ENCODE assay signal across 16 cellular contexts in genomic region chr4:185914583-185915199, GRCh38.
DNase-seq lines count a peak whose midpoint lies in the region; ATAC-seq, FAIRE-seq and TF ChIP-seq lines count a peak whose summit lies in the region.
"Had no signal": no experiment of that assay in that cellular context is flagged by ENCODE, and none has a peak within 500 bp of the region (broad histone marks: within the 10 kb centered on the region; RNA-seq: fewer than 3 reads in every experiment).

No MANE protein-coding gene starts in this region.

- no peak overlapping the region for H3K4me3 Mint-ChIP-seq in endodermal cell

- CTCF ChIA-PET in HepG2 (lab: Yijun Ruan, JAX; ENCODE audit: low intra/inter-chr PET ratio, low total read pairs) (no interaction called here), GM12878 (lab: Yijun Ruan, JAX) (no interaction called here)

- H3K9ac ChIP-seq in HepG2 (ENCODE audit: insufficient read depth, low read depth, low read length), result peak overlapping the region; percentile 2; the same call in 1 of the 2 replicates
- H3K9ac ChIP-seq in GM12878 (ENCODE audit: control insufficient read depth, insufficient read depth, low read length), result no peak overlapping the region
- no peak overlapping the region for H3K9ac ChIP-seq in endodermal cell (ENCODE audit: extremely low read depth, low read length, poor library complexity, severe bottlenecking)

- intact Hi-C loops in HepG2 (cut with micrococcal nuclease; ENCODE audit: unreplicated experiment) (no loop called here), right lobe of liver (cut with DNase I) (no loop called here), GM12878 (cut with micrococcal nuclease; ENCODE audit: unreplicated experiment) (no loop called here), left lung (cut with DNase I) (no loop called here)

- H3K27ac Mint-ChIP-seq in endodermal cell, result no peak overlapping the region

- H3K27me3 ChIP-seq in HepG2 (ENCODE audit: control insufficient read depth in 1 of 2, insufficient read depth in 2 of 2, low read length in 2 of 2) (no peaks in the 10 kb centered on the region), right lobe of liver (no peaks in the 10 kb centered on the region), GM12878 (replicated peaks in 1 of 2; ENCODE audit: control insufficient read depth in 2 of 2, insufficient read depth in 2 of 2, low read length in 1 of 2) (no peaks in the 10 kb centered on the region), endodermal cell (ENCODE audit: control insufficient read depth, insufficient read depth, low read length, poor library complexity, severe bottlenecking) (no peaks in the 10 kb centered on the region), left lung (no peaks in the 10 kb centered on the region)
- H3K27me3 ChIP-seq: breast epithelium had no signal

- H3K9me3 Mint-ChIP-seq in endodermal cell, result no peaks in the 10 kb centered on the region

- no TSS peak for BruUV-seq in HepG2 (replicated peaks; lab: Mats Ljungman, UMichigan)
- no TSS peak for BruUV-seq in GM12878 (replicated peaks; lab: Mats Ljungman, UMichigan)

- no peaks in the 10 kb centered on the region for H3K27me3 Mint-ChIP-seq in endodermal cell (ENCODE audit: insufficient read depth)

- ATAC-seq in HepG2, result peak; percentile 68
- no peak for ATAC-seq in right lobe of liver
- ATAC-seq in GM12878, result no peak
- ATAC-seq in GM19463 (IDR thresholded peaks at IDR 0.05; ENCODE audit: unreplicated experiment), result no peak
- ATAC-seq in left lung, result no peak
- ATAC-seq: left cardiac atrium had no signal

- TF ChIP-seq CTCF in HepG2 (CRISPR knock-in tag; IDR thresholded peaks at IDR 0.05) (no peak), right lobe of liver (IDR thresholded peaks at IDR 0.05) (no peak), GM12878 (IDR thresholded peaks at IDR 0.05 in 2 of 3, conservative IDR thresholded peaks at IDR 0.05 in 1 of 3; ENCODE audit: control insufficient read depth in 2 of 3, extremely low read depth in 1 of 3, insufficient read depth in 1 of 3, low read depth in 3 of 3, low read length in 3 of 3) (no peak), endodermal cell (conservative IDR thresholded peaks at IDR 0.05) (no peak), left lung (IDR thresholded peaks at IDR 0.05) (no peak)

- FAIRE-seq in HepG2 (lab: Jason Lieb, UNC) (no peak), GM12878 (lab: Jason Lieb, UNC) (peak; percentile 47)
- FAIRE-seq: GM18507 had no signal

- H3K79me2 ChIP-seq in HepG2 (ENCODE audit: insufficient read depth, low read length), result no peaks in the 10 kb centered on the region
- no peaks in the 10 kb centered on the region for H3K79me2 ChIP-seq in GM12878 (ENCODE audit: control insufficient read depth, insufficient read depth, low read length)

- DNase-seq in HepG2 (ENCODE audit: low spot score) (peak; percentile 72), right lobe of liver (no peak), GM12878 (ENCODE audit: low read depth, low spot score) (no peak), left kidney (ENCODE audit: low read depth, low spot score) (peak; percentile 59), GM19238 (ENCODE audit: insufficient read length, low spot score) (no peak), endodermal cell (no peak), left lung (no peak)
- DNase-seq: 8988T, activated gamma-delta T cell treated with Interleukin-2 at 50 U/mL for 16 hours, GF-D8, left cardiac atrium, NCI-H1105 treated with DMSO at 0.1 percent for 48 hours had no signal

- TF ChIP-seq RAD21 in HepG2 (CRISPR knock-in tag; IDR thresholded peaks at IDR 0.05) (no peak), GM12878 (IDR thresholded peaks at IDR 0.05; ENCODE audit: insufficient read depth, low read depth, low read length) (no peak)

- peaks cover 25% of the 10 kb centered on the region for H3K4me1 ChIP-seq in HepG2 (ENCODE audit: insufficient read depth, low read length)
- H3K4me1 ChIP-seq in right lobe of liver, result no peaks in the 10 kb centered on the region
- H3K4me1 ChIP-seq in GM12878 (ENCODE audit: control insufficient read depth, insufficient read depth, low read length), result no peaks in the 10 kb centered on the region
- H3K4me1 ChIP-seq in endodermal cell (ENCODE audit: control insufficient read depth, insufficient read depth, low read length), result no peaks in the 10 kb centered on the region
- H3K4me1 ChIP-seq in left lung, result no peaks in the 10 kb centered on the region
- H3K4me1 ChIP-seq: breast epithelium, prostate gland had no signal

- POLR2A ChIA-PET in HepG2 (lab: Yijun Ruan, JAX) (no interaction called here), GM12878 (lab: Charles Lee) (no interaction called here)

- SMC1A ChIA-PET in GM12878 (lab: Charles Lee; ENCODE audit: uncharacterized antibody, unreplicated experiment), result no interaction called here

- H4K20me1 ChIP-seq in HepG2 (ENCODE audit: insufficient read depth, low read length) (no peaks in the 10 kb centered on the region), GM12878 (ENCODE audit: control insufficient read depth, insufficient read depth) (no peaks in the 10 kb centered on the region)

- 7% methylated on average over 11 of the region's 11 CpGs for WGBS in HepG2 (ENCODE audit: low lambda C conversion rate)
- 62% methylated on average over 11 of the region's 11 CpGs for WGBS in right lobe of liver (ENCODE audit: insufficient coverage, low coverage, low lambda C conversion rate, missing lambda C conversion rate)
- 38% methylated on average over 11 of the region's 11 CpGs for WGBS in GM12878 (ENCODE audit: insufficient coverage, insufficient replicate concordance, low lambda C conversion rate, missing lambda C conversion rate)
- WGBS in endodermal cell (ENCODE audit: insufficient coverage in 1 of 2, insufficient read length in 1 of 2), 2 experiments, result 91% methylated on average over 7 to 11 of the region's 11 CpGs

- H3K36me3 Mint-ChIP-seq in endodermal cell (ENCODE audit: low read depth), result no peaks in the 10 kb centered on the region

- no peaks in the 10 kb centered on the region for H3K36me3 ChIP-seq in HepG2 (replicated peaks in 1 of 2; ENCODE audit: control insufficient read depth in 1 of 2, insufficient read depth in 2 of 2, low read length in 2 of 2)
- no peaks in the 10 kb centered on the region for H3K36me3 ChIP-seq in right lobe of liver
- H3K36me3 ChIP-seq in GM12878 (ENCODE audit: control insufficient read depth in 2 of 2, insufficient read depth in 2 of 2, low read length in 1 of 2), result no peaks in the 10 kb centered on the region
- no peaks in the 10 kb centered on the region for H3K36me3 ChIP-seq in endodermal cell (ENCODE audit: control insufficient read depth, insufficient read depth, low read length)
- no peaks in the 10 kb centered on the region for H3K36me3 ChIP-seq in left lung
- H3K36me3 ChIP-seq: breast epithelium, prostate gland had no signal

- H3K4me1 Mint-ChIP-seq in endodermal cell, result no peaks in the 10 kb centered on the region

- in situ Hi-C loops in HepG2 (cut with HindIII; ENCODE audit: extremely low pct_ligation_motif_present, low pct_unique_long_range_greater_than_20kb) (no loop called here), GM12878 (cut with MboI) (no loop called here)

- no peak overlapping the region; a peak in 2 of 6 replicates for H3K4me3 ChIP-seq in HepG2 (replicated peaks in 1 of 3; ENCODE audit: insufficient read depth in 1 of 3, low read depth in 2 of 3, low read length in 3 of 3)
- H3K4me3 ChIP-seq in right lobe of liver, result no peak overlapping the region
- H3K4me3 ChIP-seq in GM12878, result no peak overlapping the region
- no peak overlapping the region for H3K4me3 ChIP-seq in endodermal cell (ENCODE audit: low read length)
- H3K4me3 ChIP-seq in left lung, result no peak overlapping the region
- H3K4me3 ChIP-seq: breast epithelium, prostate gland had no signal

- TF ChIP-seq POLR2A in HepG2 (IDR thresholded peaks at IDR 0.05; ENCODE audit: insufficient read depth in 1 of 2, low read depth in 2 of 2, low read length in 2 of 2), result no peak
- no peak for TF ChIP-seq POLR2A in right lobe of liver (IDR thresholded peaks at IDR 0.05)
- TF ChIP-seq POLR2A in GM12878 (IDR thresholded peaks at IDR 0.05; ENCODE audit: low read depth, low read length), result no peak

- peak overlapping the region; percentile 62 for H3K4me2 ChIP-seq in HepG2 (ENCODE audit: low read depth, low read length)
- H3K4me2 ChIP-seq in GM12878 (ENCODE audit: control insufficient read depth, insufficient read depth), result no peak overlapping the region

- H3K9me3 ChIP-seq in HepG2 (ENCODE audit: low read length) (no peaks in the 10 kb centered on the region), right lobe of liver (no peaks in the 10 kb centered on the region), GM12878 (replicated peaks; ENCODE audit: control insufficient read depth, insufficient read depth, low read length) (no peaks in the 10 kb centered on the region), endodermal cell (ENCODE audit: control insufficient read depth, low read length) (no peaks in the 10 kb centered on the region), left lung (no peaks in the 10 kb centered on the region)
- H3K9me3 ChIP-seq: breast epithelium, prostate gland had no signal

- TF ChIP-seq EP300 in HepG2 (IDR thresholded peaks at IDR 0.05; ENCODE audit: low read depth in 2 of 2, low read length in 2 of 2) (peak in 1 of 2 experiments; percentile 19; a peak in 1 of 4 replicates), HepG2 (CRISPR knock-in tag; IDR thresholded peaks at IDR 0.05; ENCODE audit: borderline replicate concordance) (no peak), GM12878 (IDR thresholded peaks at IDR 0.05; ENCODE audit: borderline replicate concordance in 1 of 2, control insufficient read depth in 1 of 2, low read depth in 2 of 2, low read length in 2 of 2) (no peak)

- H3K27ac ChIP-seq in HepG2 (ENCODE audit: extremely low read length, insufficient read depth, low read length) (peak overlapping the region; percentile 22), right lobe of liver (no peak overlapping the region), GM12878 (ENCODE audit: control insufficient read depth, insufficient read depth) (no peak overlapping the region), endodermal cell (ENCODE audit: low read depth, low read length) (no peak overlapping the region), left lung (no peak overlapping the region)
- H3K27ac ChIP-seq: breast epithelium, prostate gland had no signal

- H2AFZ ChIP-seq in HepG2 (ENCODE audit: low read length), result no peak overlapping the region
- H2AFZ ChIP-seq in GM12878 (ENCODE audit: control insufficient read depth, low read depth, low read length), result no peak overlapping the region

- RAD21 ChIA-PET in GM12878 (lab: Charles Lee; ENCODE audit: unreplicated experiment), result no interaction called here

TF ChIP-seq in HepG2, 621 proteins besides CTCF, POLR2A, EP300 and RAD21 (continues in another document):
- TF ChIP-seq SAP130 (CRISPR knock-in tag; IDR thresholded peaks at IDR 0.05; ENCODE audit: low read depth) (peak; percentile 30; the same call in 1 of the 2 replicates), ZNF496 (CRISPR knock-in tag; IDR thresholded peaks at IDR 0.05; ENCODE audit: insufficient replicate concordance) (no peak)

TF ChIP-seq in GM12878, 131 proteins besides CTCF, POLR2A, EP300 and RAD21 (continues in another document):
- TF ChIP-seq ZZZ3 (IDR thresholded peaks at IDR 0.05; ENCODE audit: control insufficient read depth, insufficient read length, low read depth) (no peak), ZNF24 (IDR thresholded peaks at IDR 0.05) (no peak), NBN (IDR thresholded peaks at IDR 0.05) (no peak)

Comparison
In these comparisons a context has a peak if more than half of its experiments do, and no peak if none do; other contexts are left out.
1. DNase-seq: peak in HepG2 (single experiment) and left kidney (single experiment); none in right lobe of liver (0 of 3), GM12878 (single experiment), GM19238 (single experiment), endodermal cell (single experiment) and left lung (0 of 2).
2. Of the 75 proteins assayed by ChIP-seq in both HepG2 and GM12878: peak only in HepG2: ASH2L, CREB1 and TCF7; only in GM12878: none; in both: none; in neither: 69; mixed calls (peak in some experiments, not most) for 3.